8 cellular contexts compared by ENCODE assay signal in genomic region chr16:50367777-50368409, GRCh38. TPM values are rescaled to one million over a fixed set of nuclear protein-coding genes. Genes with fewer than 3 reads are reported as not detected.
DNase-seq lines count a peak whose midpoint lies in the region; ATAC-seq and TF ChIP-seq lines count a peak whose summit lies in the region.

No MANE protein-coding gene starts in this region.

- no peaks in the 10 kb centered on the region for H3K9me3 ChIP-seq in heart right ventricle
- H3K9me3 ChIP-seq in ascending aorta = no peaks in the 10 kb centered on the region
- H3K9me3 ChIP-seq in lower lobe of right lung = no peaks in the 10 kb centered on the region
- no peaks in the 10 kb centered on the region for H3K9me3 ChIP-seq in uterus

- no peak for TF ChIP-seq CTCF in heart right ventricle (IDR thresholded peaks at IDR 0.05)
- TF ChIP-seq CTCF in ascending aorta (IDR thresholded peaks at IDR 0.05) = no peak
- no peak for TF ChIP-seq CTCF in lower lobe of right lung (IDR thresholded peaks at IDR 0.05)
- TF ChIP-seq CTCF in uterus (IDR thresholded peaks at IDR 0.05) = no peak

- intact Hi-C loops in heart right ventricle (cut with DNase I) (loop anchor here in 4 of 10 donors (5.0 to 10.0 kb wide), 5 partner anchors 156 to 437 kb away; partner anchors contain the start of gene CNEP1R1 (in 2 of the 4)), Right ventricle myocardium superior (cut with DNase I) (no loop called here), ascending aorta (cut with DNase I) (loop anchor here (2.0 to 10.0 kb wide), 6 partner anchors 41 to 303 kb away; partner anchors contain the start of genes HEATR3, NKD1 and TENT4B), lower lobe of right lung (cut with DNase I) (no loop called here), uterus (cut with DNase I; ENCODE audit: low total_unique reads) (no loop called here)

- H3K4me1 ChIP-seq in heart right ventricle = peaks cover 9 to 51% (median 33%) of the 10 kb centered on the region in 9 donors
- H3K4me1 ChIP-seq in ascending aorta = peaks cover 5 to 35% of the 10 kb centered on the region in 2 donors
- H3K4me1 ChIP-seq in lower lobe of right lung = peaks cover 31% of the 10 kb centered on the region
- H3K4me1 ChIP-seq in uterus = peaks cover 0 to 5% of the 10 kb centered on the region in 2 donors

- TF ChIP-seq POLR2A in uterus (IDR thresholded peaks at IDR 0.05) (no peak), GM18505 (IDR thresholded peaks at IDR 0.05; ENCODE audit: borderline replicate concordance, extremely low read depth, insufficient read depth, insufficient read length) (no peak)

- H3K4me3 ChIP-seq in heart right ventricle (peak overlapping the region; percentile 68 to 99 (median 92)), ascending aorta (peak overlapping the region; percentile 90), lower lobe of right lung (peak overlapping the region; percentile 96), uterus (peak overlapping the region; percentile 57 to 100)

- H3K36me3 ChIP-seq in heart right ventricle (peaks cover 0 to 43% (median 13%) of the 10 kb centered on the region in 9 donors), ascending aorta (peaks cover 13 to 15% of the 10 kb centered on the region in 2 donors), lower lobe of right lung (peaks cover 37% of the 10 kb centered on the region), uterus (no peaks in the 10 kb centered on the region)

- DNase-seq in heart right ventricle (no peak), Right ventricle myocardium superior (no peak), ascending aorta (ENCODE audit: low spot score in 2 of 2) (no peak), lower lobe of right lung (no peak), uterus (no peak), NCI-H1694 treated with DMSO at 0.1 percent for 48 hours (lab: John Stamatoyannopoulos, UW) (no peak), OCI-M1 (lab: John Stamatoyannopoulos, UW) (no peak)

- H3K27ac ChIP-seq in heart right ventricle (peak overlapping the region in 9 of 10 donors; percentile 55 to 88 (median 69)), ascending aorta (peak overlapping the region; percentile 73 to 77), lower lobe of right lung (peak overlapping the region; percentile 85), uterus (peak overlapping the region; percentile 81 to 84)

- ATAC-seq in heart right ventricle = peak in 1 of 8 donors; percentile 1
- no peak for ATAC-seq in Right ventricle myocardium superior (ENCODE audit: poor library complexity)
- no peak for ATAC-seq in lower lobe of right lung
- ATAC-seq in GM18505 (IDR thresholded peaks at IDR 0.05; ENCODE audit: unreplicated experiment) = no peak

- 5 to 7% methylated on average over 23 of the region's 23 CpGs for WGBS in heart right ventricle, 2 donors

- no peaks in the 10 kb centered on the region for H3K27me3 ChIP-seq in heart right ventricle
- no peaks in the 10 kb centered on the region for H3K27me3 ChIP-seq in ascending aorta
- H3K27me3 ChIP-seq in lower lobe of right lung (ENCODE audit: low read depth) = no peaks in the 10 kb centered on the region
- no peaks in the 10 kb centered on the region for H3K27me3 ChIP-seq in uterus

RNA-seq across cellular contexts. Expression of gene BRD7, which starts 0.9 kb away (rescaled TPM):
- total RNA-seq in heart right ventricle (10 to 100 TPM; 35.3 to 50.9 (median 43.6) TPM), Right ventricle myocardium superior (39.1 TPM), ascending aorta (17.7 TPM), lower lobe of right lung (76.3 TPM), uterus (10 to 100 TPM; 26.9 to 74.8 (median 40.3) TPM)
- polyA plus RNA-seq in heart right ventricle = 10 to 100 TPM; 31.4 to 36.9 TPM
